Comparison of ENCODE assay signal across 25 cellular contexts in the genomic region with DNA sequence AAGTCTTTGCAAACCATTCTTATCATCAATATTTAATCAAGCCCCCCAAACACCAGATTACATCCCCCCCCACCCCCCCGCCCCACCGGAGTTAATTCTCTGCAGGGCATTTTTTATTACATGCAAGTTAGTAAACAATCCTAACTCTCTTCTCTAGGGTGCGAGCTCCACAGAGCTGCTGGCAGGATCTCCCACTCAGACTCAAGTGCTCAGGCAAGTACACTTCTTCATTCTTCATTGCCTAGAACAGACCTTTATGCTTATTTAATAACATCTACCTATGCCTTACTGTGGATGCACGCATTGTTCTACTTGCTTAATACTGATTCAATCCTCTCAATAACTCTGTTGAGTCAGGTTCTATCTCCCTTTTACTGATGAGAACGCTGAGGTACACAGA. TPM values are rescaled to one million over a fixed set of nuclear protein-coding genes. Genes with fewer than 3 reads are reported as not detected.
"Had no signal": no experiment of that assay in that cellular context is flagged by ENCODE, and none has a peak within 500 bp of the region (broad histone marks: within the 10 kb centered on the region; RNA-seq: fewer than 3 reads in every experiment).

No MANE protein-coding gene starts in this region.

- H3K9me3 ChIP-seq: ovary, right atrium auricular region, right lobe of liver, stomach, testis, tibial artery had no signal

- H3K4me3 ChIP-seq: lung, ovary, right atrium auricular region, right lobe of liver, smooth muscle cell, stomach, testis, tibial artery had no signal

- DNase-seq: head of caudate nucleus; hippocampal formation; kidney glomerular epithelial cell; left cardiac atrium; mesendoderm; naive B cell; natural killer cell; ovary; right lobe of liver; stimulated activated CD4-positive, alpha-beta T cell treated with anti-CD3 and anti-CD28 coated beads, Interleukin-15, amount 100 ng/mL, for 24 hours; stimulated activated CD4-positive, alpha-beta T cell treated with anti-CD3 and anti-CD28 coated beads, Interleukin-2, amount 100 ng/mL, for 24 hours; stimulated activated CD4-positive, alpha-beta T cell treated with anti-CD3 and anti-CD28 coated beads, Interleukin-4, amount 100 ng/mL, for 1 hour; stimulated activated naive B cell treated with anti-CD40 and anti-IgM and Interleukin-4, amounts not matched to agents 10 μg/mL and 1 μg/mL and 100 μg/mL, for 72 hours; stimulated activated naive CD8-positive, alpha-beta T cell treated with anti-CD3 and anti-CD28 coated beads, Interleukin-15, Interleukin-2, amounts not matched to agents 100 U/mL and 50 U/mL, for 24 hours; stomach; testis; tibial artery had no signal

- H3K4me1 ChIP-seq: right atrium auricular region, right lobe of liver, stomach, testis, tibial artery had no signal

- H3K36me3 ChIP-seq: ovary, right atrium auricular region, right lobe of liver, stomach, tibial artery had no signal

- ATAC-seq: left cardiac atrium; left lobe of liver; natural killer cell; right lobe of liver; stimulated activated naive B cell treated with anti-CD40 and anti-IgM and Interleukin-4, amounts not matched to agents 10 μg/mL and 1 μg/mL and 100 μg/mL, for 72 hours; stimulated activated naive CD8-positive, alpha-beta T cell treated with anti-CD3 and anti-CD28 coated beads, Interleukin-15, Interleukin-2, amounts not matched to agents 100 U/mL and 50 U/mL, for 24 hours had no signal

- H3K27me3 ChIP-seq: ovary, right atrium auricular region, right lobe of liver, stomach, testis, tibial artery had no signal

- H3K27ac ChIP-seq: ovary, right atrium auricular region, right lobe of liver, stomach, testis, tibial artery had no signal

RNA-seq across cellular contexts. Expression of a gene that starts 9.9 kb away (rescaled TPM):
- total RNA-seq: left lobe of liver, omental fat pad, progenitor cell of endocrine pancreas, pulmonary artery endothelial cell, right atrium auricular region, skeletal muscle tissue, smooth muscle cell had no signal
